ENCODE assay signal across 8 cellular contexts in the genomic region with DNA sequence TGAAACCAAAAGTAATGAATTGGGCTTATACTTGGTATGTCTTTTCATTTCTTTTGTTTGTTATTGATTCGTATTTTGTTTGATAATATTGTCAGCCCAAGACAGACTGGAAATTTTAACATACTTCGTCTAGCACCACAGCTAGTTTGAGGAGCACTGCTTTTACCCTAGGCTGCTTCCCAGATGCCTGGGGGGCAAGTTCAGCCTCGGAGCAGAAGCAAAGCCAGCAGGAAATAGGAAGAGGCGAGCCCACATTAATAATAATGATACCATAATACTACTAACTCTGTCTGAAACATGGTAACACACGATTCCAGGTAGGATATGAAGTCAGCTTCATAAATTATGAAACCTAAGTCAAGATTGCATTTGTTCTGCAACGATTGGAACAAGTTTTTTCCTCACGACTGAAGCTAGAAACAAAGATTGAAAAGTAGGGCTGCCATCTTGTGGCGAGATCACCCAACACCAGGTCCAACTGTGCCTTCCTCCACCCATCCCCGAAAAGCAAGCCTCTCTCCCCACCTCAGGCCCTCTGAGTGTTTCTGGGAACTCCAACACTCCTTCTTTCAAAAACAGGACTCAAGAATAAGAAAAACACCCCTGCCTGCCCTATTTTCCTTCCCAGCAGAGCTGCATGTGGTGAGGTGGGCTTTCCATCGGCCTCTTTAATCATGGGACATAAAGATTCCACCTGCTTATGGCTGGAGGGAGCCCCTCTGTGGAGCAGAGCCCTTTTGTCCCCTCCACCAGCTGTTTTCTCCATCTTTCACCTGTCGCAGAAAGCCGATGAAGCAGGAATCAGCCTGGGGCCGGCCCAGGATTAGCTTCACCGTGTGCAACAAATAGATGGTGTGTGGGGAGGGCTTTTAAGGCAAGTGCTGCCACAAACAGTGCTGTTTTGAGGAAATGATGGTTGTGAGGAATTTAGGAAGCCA.
DNase-seq lines count a peak whose midpoint lies in the region; ATAC-seq, FAIRE-seq and TF ChIP-seq lines count a peak whose summit lies in the region.

No MANE protein-coding gene starts in this region.

- H3K4me1 ChIP-seq in neuron (ENCODE audit: insufficient read depth, low read length) (peaks cover 18% of the 10 kb centered on the region), colonic mucosa (no peaks in the 10 kb centered on the region)

- H3K9me3 ChIP-seq in neuron (ENCODE audit: low read length), result no peaks in the 10 kb centered on the region
- H3K9me3 ChIP-seq in colonic mucosa, result no peaks in the 10 kb centered on the region

- H3K27me3 ChIP-seq in neuron (ENCODE audit: insufficient read depth, low read length) (no peaks in the 10 kb centered on the region), colonic mucosa (no peaks in the 10 kb centered on the region)

- intact Hi-C loops in colonic mucosa (cut with DNase I), result no loop called here

- TF ChIP-seq CTCF in NB4 (IDR thresholded peaks at IDR 0.05; ENCODE audit: low read depth, low read length) (no peak), colonic mucosa (IDR thresholded peaks at IDR 0.05) (no peak)

- H2AFZ ChIP-seq in neuron (ENCODE audit: low read depth, low read length), result peak overlapping the region; percentile 74

- no peak overlapping the region for H3K4me3 ChIP-seq in NB4 (ENCODE audit: low read depth, low read length)
- no peak overlapping the region for H3K4me3 ChIP-seq in neuron (ENCODE audit: low read length)
- H3K4me3 ChIP-seq in colonic mucosa, result no peak overlapping the region

- TF ChIP-seq POLR2A in GM12892 (IDR thresholded peaks at IDR 0.05; ENCODE audit: low read depth, low read length) (no peak), NB4 (IDR thresholded peaks at IDR 0.05; ENCODE audit: extremely low read depth, insufficient read length) (no peak)

- in situ Hi-C loops in T47D (cut with HindIII; ENCODE audit: low pct_unique_long_range_greater_than_20kb, low sequenced_read_pairs), result no loop called here

- H3K36me3 ChIP-seq in neuron (ENCODE audit: insufficient read depth, low read length), result no peaks in the 10 kb centered on the region
- H3K36me3 ChIP-seq in colonic mucosa, result no peaks in the 10 kb centered on the region

- no peak for ATAC-seq in HG03280 (IDR thresholded peaks at IDR 0.05; ENCODE audit: unreplicated experiment)

- DNase-seq in GM12892 (ENCODE audit: insufficient read length) (no peak), NB4 (ENCODE audit: low read depth) (peak; percentile 2), T47D (ENCODE audit: low read depth in 1 of 2, low spot score in 1 of 2) (peak; percentile 35 to 46), NCI-H526 treated with DMSO at 0.1 percent for 48 hours (lab: John Stamatoyannopoulos, UW) (no peak), colonic mucosa (no peak), NCI-H226 (no peak)

- no peak overlapping the region for H3K9ac ChIP-seq in colonic mucosa (ENCODE audit: low read depth in 2 of 2, low read length in 2 of 2)

- no peak overlapping the region for H3K27ac ChIP-seq in colonic mucosa

- FAIRE-seq in GM12892 (lab: Jason Lieb, UNC), result peak; percentile 70

Comparison
In these comparisons a context has a peak if more than half of its experiments do, and no peak if none do; other contexts are left out.
1. DNase-seq: peak in NB4 (single experiment) and T47D (2 of 2); none in GM12892 (single experiment), NCI-H526 treated with DMSO at 0.1 percent for 48 hours (single experiment), colonic mucosa (single experiment) and NCI-H226 (single experiment).